ENCODE assay signal across 8 cellular contexts in genomic region chr3:65439641-65440040, GRCh38.
DNase-seq lines count a peak whose midpoint lies in the region; TF ChIP-seq lines count a peak whose summit lies in the region.

No MANE protein-coding gene starts in this region.

- no peaks in the 10 kb centered on the region for H3K4me1 Mint-ChIP-seq in Caco-2 (ENCODE audit: low read depth, unreplicated experiment)
- peaks cover 2% of the 10 kb centered on the region for H3K4me1 Mint-ChIP-seq in osteocyte (ENCODE audit: unreplicated experiment)
- no peaks in the 10 kb centered on the region for H3K4me1 Mint-ChIP-seq in activated CD4-positive, alpha-beta memory T cell treated with anti-CD3 and anti-CD28 coated beads for 36 hours (ENCODE audit: low read depth)

- no peaks in the 10 kb centered on the region for H3K9me3 ChIP-seq in Caco-2
- H3K9me3 ChIP-seq in SJSA1 (replicated peaks): no peaks in the 10 kb centered on the region

- DNase-seq in Caco-2: peak; percentile 49 to 57
- peak; percentile 13 for DNase-seq in HS-5 (ENCODE audit: low read depth)
- peak; percentile 34 to 45 for DNase-seq in SJSA1 (ENCODE audit: low read depth in 1 of 2, low spot score in 2 of 2)
- DNase-seq in fibroblast of the conjunctiva (ENCODE audit: low read depth): peak; percentile 53
- DNase-seq in osteocyte (ENCODE audit: extremely low spot score, unreplicated experiment): no peak
- no peak for DNase-seq in activated CD8-positive, alpha-beta memory T cell treated with anti-CD3 and anti-CD28 coated beads, Interleukin-2, amount 50 U/mL, for 4 hours
- no peak for DNase-seq in activated CD4-positive, alpha-beta memory T cell treated with anti-CD3 and anti-CD28 coated beads for 36 hours
- no peak for DNase-seq in activated effector memory CD4-positive, alpha-beta T cell treated with Interleukin-2 at 50 U/mL for 16 hours

- H3K36me3 ChIP-seq in Caco-2 (ENCODE audit: control insufficient read depth, insufficient read depth, low read length) (no peaks in the 10 kb centered on the region), SJSA1 (no peaks in the 10 kb centered on the region)

- H3K27ac Mint-ChIP-seq in Caco-2 (ENCODE audit: unreplicated experiment) (no peak overlapping the region), osteocyte (ENCODE audit: unreplicated experiment) (no peak overlapping the region)
- H3K27ac Mint-ChIP-seq in activated CD4-positive, alpha-beta memory T cell treated with anti-CD3 and anti-CD28 coated beads for 36 hours: no peak overlapping the region

- no peak overlapping the region for H3K4me3 Mint-ChIP-seq in Caco-2 (ENCODE audit: unreplicated experiment)
- no peak overlapping the region for H3K4me3 Mint-ChIP-seq in osteocyte (ENCODE audit: unreplicated experiment)
- no peak overlapping the region for H3K4me3 Mint-ChIP-seq in activated CD4-positive, alpha-beta memory T cell treated with anti-CD3 and anti-CD28 coated beads for 36 hours

- POLR2A ChIA-PET in Caco-2 (lab: Charles Lee): no interaction called here
- POLR2A ChIA-PET in activated CD4-positive, alpha-beta memory T cell treated with anti-CD3 and anti-CD28 coated beads for 36 hours (lab: Charles Lee): no interaction called here

- no peaks in the 10 kb centered on the region for H3K27me3 ChIP-seq in Caco-2 (replicated peaks; ENCODE audit: control insufficient read depth, insufficient read depth, low read length)
- no peaks in the 10 kb centered on the region; the same call in 1 of the 2 replicates for H3K27me3 ChIP-seq in SJSA1 (replicated peaks)

- intact Hi-C loops in Caco-2 (cut with micrococcal nuclease; ENCODE audit: unreplicated experiment): loop anchor here (1.0 to 5.0 kb wide), 5 partner anchors 234 to 758 kb away; partner anchors contain the start of gene ADAMTS9
- intact Hi-C loops in activated CD4-positive, alpha-beta memory T cell treated with anti-CD3 and anti-CD28 coated beads for 36 hours (cut with micrococcal nuclease): loop anchor here (5.0 kb wide), 1 partner anchor 907 kb away; no protein-coding TSS in a partner anchor

- peak; percentile 50 to 67 for TF ChIP-seq CTCF in Caco-2 (IDR thresholded peaks at IDR 0.05; ENCODE audit: insufficient read depth in 1 of 2, low read depth in 1 of 2, low read length in 1 of 2, severe bottlenecking in 1 of 2, unreplicated experiment in 1 of 2)
- TF ChIP-seq CTCF in osteocyte (IDR thresholded peaks at IDR 0.05): peak; percentile 74

- H3K36me3 Mint-ChIP-seq in Caco-2 (ENCODE audit: insufficient read depth, unreplicated experiment) (peaks cover 20% of the 10 kb centered on the region), osteocyte (ENCODE audit: unreplicated experiment) (peaks cover 3% of the 10 kb centered on the region)
- H3K36me3 Mint-ChIP-seq in activated CD4-positive, alpha-beta memory T cell treated with anti-CD3 and anti-CD28 coated beads for 36 hours: no peaks in the 10 kb centered on the region

- no TSS peak for BruUV-seq in Caco-2 (replicated peaks; lab: Mats Ljungman, UMichigan)

- H3K9me3 Mint-ChIP-seq in Caco-2 (ENCODE audit: unreplicated experiment) (no peaks in the 10 kb centered on the region), osteocyte (ENCODE audit: unreplicated experiment) (no peaks in the 10 kb centered on the region)
- no peaks in the 10 kb centered on the region for H3K9me3 Mint-ChIP-seq in activated CD4-positive, alpha-beta memory T cell treated with anti-CD3 and anti-CD28 coated beads for 36 hours

- H3K4me3 ChIP-seq in Caco-2 (ENCODE audit: low read depth, low read length): no peak overlapping the region
- H3K4me3 ChIP-seq in SJSA1: no peak overlapping the region

- H3K4me1 ChIP-seq in Caco-2: no peaks in the 10 kb centered on the region
- peaks cover 6% of the 10 kb centered on the region; the same call in 1 of the 2 replicates for H3K4me1 ChIP-seq in SJSA1 (replicated peaks)

- no peak overlapping the region for H3K27ac ChIP-seq in SJSA1

- H3K27me3 Mint-ChIP-seq in Caco-2 (ENCODE audit: insufficient read depth, unreplicated experiment): no peaks in the 10 kb centered on the region
- no peaks in the 10 kb centered on the region for H3K27me3 Mint-ChIP-seq in osteocyte (ENCODE audit: unreplicated experiment)
- H3K27me3 Mint-ChIP-seq in activated CD4-positive, alpha-beta memory T cell treated with anti-CD3 and anti-CD28 coated beads for 36 hours: no peaks in the 10 kb centered on the region

- CTCF ChIA-PET in Caco-2 (lab: Charles Lee): interaction anchor here (0.6 to 1.7 kb wide), 6 partner anchors 14 to 311 kb away, joined by 3 to 8 read pairs (median 5); no protein-coding TSS in a partner anchor
- CTCF ChIA-PET in activated CD4-positive, alpha-beta memory T cell treated with anti-CD3 and anti-CD28 coated beads for 36 hours (lab: Charles Lee): no interaction called here

Comparison
In these comparisons a context has a peak if more than half of its experiments do, and no peak if none do; other contexts are left out.
1. DNase-seq: peak in Caco-2 (2 of 2), HS-5 (single experiment), SJSA1 (2 of 2) and fibroblast of the conjunctiva (single experiment); none in osteocyte (single experiment), activated CD8-positive, alpha-beta memory T cell treated with anti-CD3 and anti-CD28 coated beads, Interleukin-2, amount 50 U/mL, for 4 hours (single experiment), activated CD4-positive, alpha-beta memory T cell treated with anti-CD3 and anti-CD28 coated beads for 36 hours (single experiment) and activated effector memory CD4-positive, alpha-beta T cell treated with Interleukin-2 at 50 U/mL for 16 hours (single experiment).